In genomic region chr14:104689620-104690265, GRCh38 we compare ENCODE assay signal across 8 cellular contexts. TPM values are rescaled to one million over a fixed set of nuclear protein-coding genes. Genes with fewer than 3 reads are reported as not detected.
DNase-seq lines count a peak whose midpoint lies in the region; ATAC-seq, FAIRE-seq and TF ChIP-seq lines count a peak whose summit lies in the region.

No MANE protein-coding gene starts in this region.

- no peak overlapping the region for H2AFZ ChIP-seq in keratinocyte (ENCODE audit: control insufficient read depth, low read length)

- H3K9ac ChIP-seq in keratinocyte (ENCODE audit: control insufficient read depth, extremely low read depth, insufficient read depth, low read length), result peak overlapping the region; percentile 89

- peaks cover 30 to 64% of the 10 kb centered on the region in 2 donors for H3K4me1 ChIP-seq in adrenal gland (replicated peaks in 1 of 2)
- peaks cover 60% of the 10 kb centered on the region for H3K4me1 ChIP-seq in keratinocyte (ENCODE audit: control insufficient read depth, extremely low read depth, insufficient read depth, low read length)

- POLR2A ChIA-PET in BJ (lab: Charles Lee), result no interaction called here

- H3K9me3 ChIP-seq in adrenal gland (replicated peaks in 1 of 3), result no peaks in the 10 kb centered on the region
- no peaks in the 10 kb centered on the region for H3K9me3 ChIP-seq in keratinocyte (ENCODE audit: control insufficient read depth, low read depth, low read length)

- DNase-seq in BJ (ENCODE audit: low read depth), result no peak
- DNase-seq in adrenal gland, result peak in 1 of 7 donors; percentile 37
- no peak for DNase-seq in keratinocyte (ENCODE audit: low read depth, low spot score)
- no peak for DNase-seq in substantia nigra (lab: John Stamatoyannopoulos, UW)
- DNase-seq in NCI-H2081 treated with DMSO at 0.1 percent for 48 hours (lab: John Stamatoyannopoulos, UW), result no peak
- DNase-seq in GM19240 (ENCODE audit: insufficient read length, low spot score), result no peak
- no peak for DNase-seq in GM13976 (ENCODE audit: low spot score)

- intact Hi-C loops in adrenal gland (cut with DNase I), result no loop called here

- peak overlapping the region in 4 of 5 donors; percentile 37 to 94 (median 88) for H3K27ac ChIP-seq in adrenal gland
- peak overlapping the region; percentile 67 for H3K27ac ChIP-seq in keratinocyte (ENCODE audit: control insufficient read depth, insufficient read depth, low read length)
- peak overlapping the region; percentile 99 for H3K27ac ChIP-seq in substantia nigra (ENCODE audit: low read depth, low read length, poor library complexity, severe bottlenecking)

- peaks cover 3% of the 10 kb centered on the region for H3K36me3 ChIP-seq in BJ (ENCODE audit: control insufficient read depth, insufficient read depth, low read length)
- no peaks in the 10 kb centered on the region for H3K36me3 ChIP-seq in adrenal gland (replicated peaks in 1 of 2)
- peaks cover 10 to 12% of the 10 kb centered on the region in 2 experiments for H3K36me3 ChIP-seq in keratinocyte (ENCODE audit: control insufficient read depth in 2 of 2, extremely low read depth in 1 of 2, insufficient read depth in 2 of 2, low read length in 2 of 2)

- peak overlapping the region; percentile 92 for H3K4me2 ChIP-seq in keratinocyte (ENCODE audit: control insufficient read depth, extremely low read depth, insufficient read depth, low read depth, low read length)

- FAIRE-seq in keratinocyte (lab: Jason Lieb, UNC), result no peak

- peak overlapping the region; percentile 91 for H3K4me3 ChIP-seq in BJ (ENCODE audit: low read depth, low read length)
- H3K4me3 ChIP-seq in adrenal gland, result peak overlapping the region; percentile 44 to 99 (median 67)
- peak overlapping the region; percentile 76 to 80 (median 78) for H3K4me3 ChIP-seq in keratinocyte (ENCODE audit: control insufficient read depth in 2 of 3, extremely low read depth in 1 of 3, insufficient read depth in 2 of 3, low read depth in 1 of 3, low read length in 3 of 3)

- peak; percentile 18 for ATAC-seq in HG02885 (IDR thresholded peaks at IDR 0.05; ENCODE audit: poor library complexity, unreplicated experiment)

- peak in 1 of 2 donors; percentile 34 for TF ChIP-seq POLR2A in adrenal gland (IDR thresholded peaks at IDR 0.05)

- H4K20me1 ChIP-seq in keratinocyte (ENCODE audit: control insufficient read depth, extremely low read depth, insufficient read depth, low read length), result peaks cover 36% of the 10 kb centered on the region

- in situ Hi-C loops in GM13976 (cut with MboI; ENCODE audit: low sequenced_read_pairs, unreplicated experiment), result no loop called here

- peaks cover 3% of the 10 kb centered on the region for H3K9me1 ChIP-seq in keratinocyte (ENCODE audit: control insufficient read depth, extremely low read depth, insufficient read depth, low read length)

- CTCF ChIA-PET in BJ (lab: Yijun Ruan, JAX), result interaction anchor here (1.0 kb wide), 1 partner anchor 9 kb away, joined by 3 read pairs; no protein-coding TSS in a partner anchor

- 0 to 1% (median 1%) methylated on average over 14 to 69 of the region's 69 CpGs for WGBS in adrenal gland, 4 donors

- TF ChIP-seq CTCF in BJ (IDR thresholded peaks at IDR 0.05; ENCODE audit: insufficient read depth, low read depth, low read length), result no peak
- TF ChIP-seq CTCF in adrenal gland (IDR thresholded peaks at IDR 0.05), result no peak
- TF ChIP-seq CTCF in keratinocyte (optimal IDR thresholded peaks at IDR 0.05 in 1 of 3, IDR thresholded peaks at IDR 0.05 in 1 of 3, conservative IDR thresholded peaks at IDR 0.05 in 1 of 3; ENCODE audit: extremely low read depth in 1 of 3, insufficient read depth in 2 of 3, low read length in 3 of 3), result no peak
- TF ChIP-seq CTCF in GM13976 (IDR thresholded peaks at IDR 0.05; ENCODE audit: borderline replicate concordance, control extremely low read depth, extremely low read depth, insufficient read depth, missing control alignments), result no peak

- dilution Hi-C loops in keratinocyte (cut with MboI; ENCODE audit: extremely low pct_ligation_motif_present, low sequenced_read_pairs), result no loop called here

- peaks cover 52% of the 10 kb centered on the region for H3K79me2 ChIP-seq in keratinocyte (ENCODE audit: control insufficient read depth, insufficient read depth, low read length)

- no peaks in the 10 kb centered on the region for H3K27me3 ChIP-seq in BJ (ENCODE audit: control insufficient read depth, insufficient read depth, low read length)
- H3K27me3 ChIP-seq in adrenal gland, result no peaks in the 10 kb centered on the region
- H3K27me3 ChIP-seq in keratinocyte (ENCODE audit: control insufficient read depth, extremely low read depth, insufficient read depth, low read length), result no peaks in the 10 kb centered on the region

RNA-seq across cellular contexts. Expression of gene INF2, which starts 0.3 kb away (rescaled TPM):
- 20.0 and 39.9 TPM in 2 replicates for polyA plus RNA-seq in BJ (2011; rRNA removed)
- 19.5 and 24.1 TPM in 2 replicates for polyA minus RNA-seq in BJ (2011; rRNA and poly(A)+ RNA removed)
- 10 to 100 TPM; 36.8 to 72.9 (median 62.0) TPM for total RNA-seq in adrenal gland
- 100 to 1,000 TPM in 2 of 3 donors, 10 to 100 TPM in 1; 16.3 to 217 (median 117) TPM for polyA plus RNA-seq in adrenal gland
- polyA plus RNA-seq in keratinocyte, result 22.6 to 42.4 TPM (median 31.6 TPM) in 3 replicates
- 13.0 TPM for polyA plus RNA-seq in keratinocyte (2011; ENCODE audit: low read depth)
- polyA plus RNA-seq in keratinocyte (2011; cell fraction: cytosol; rRNA removed), result 21.2 and 50.7 TPM in 2 replicates
- 66.3 and 100 TPM in 2 replicates for polyA plus RNA-seq in keratinocyte (2011; cell fraction: nucleus; rRNA removed)
- polyA plus RNA-seq in keratinocyte (2012; ENCODE audit: low replicate concordance), result 31.0 and 82.3 TPM in 2 replicates
- 27.3 to 92.4 TPM (median 35.0 TPM) in 3 replicates for polyA minus RNA-seq in keratinocyte
- 74.2 TPM for polyA minus RNA-seq in keratinocyte (2011; cell fraction: cytosol; rRNA and poly(A)+ RNA removed)
- polyA minus RNA-seq in keratinocyte (2011; cell fraction: nucleus; rRNA and poly(A)+ RNA removed), result 56.2 and 58.6 TPM in 2 replicates

RNA-seq across cellular contexts. Expression of gene ADSS1, which starts 34.3 kb away (rescaled TPM):
- 2.9 and 4.5 TPM in 2 replicates for polyA plus RNA-seq in BJ (2011; rRNA removed)
- 1.0 and 4.5 TPM in 2 replicates for polyA minus RNA-seq in BJ (2011; rRNA and poly(A)+ RNA removed)
- 10 to 100 TPM in 6 of 8 donors, 1 to 10 TPM in 2; 6.9 to 39.1 (median 18.2) TPM for total RNA-seq in adrenal gland
- 10 to 100 TPM in 2 of 3 donors, 1 to 10 TPM in 1; 5.6 to 20.1 (median 16.7) TPM for polyA plus RNA-seq in adrenal gland
- polyA plus RNA-seq in keratinocyte, result 1.7 to 4.9 TPM (median 1.8 TPM) in 3 replicates
- 12.4 TPM for polyA plus RNA-seq in keratinocyte (2011; ENCODE audit: low read depth)
- 1.1 and 1.8 TPM in 2 replicates for polyA plus RNA-seq in keratinocyte (2011; cell fraction: cytosol; rRNA removed)
- 7.2 and 9.8 TPM in 2 replicates for polyA plus RNA-seq in keratinocyte (2011; cell fraction: nucleus; rRNA removed)
- 1.4 and 22.0 TPM in 2 replicates for polyA plus RNA-seq in keratinocyte (2012; ENCODE audit: low replicate concordance)
- polyA minus RNA-seq in keratinocyte, result 0.32 to 1.5 TPM (median 1.3 TPM) in 3 replicates
- polyA minus RNA-seq in keratinocyte (2011; cell fraction: cytosol; rRNA and poly(A)+ RNA removed), result 2.1 TPM
- 2.0 and 4.4 TPM in 2 replicates for polyA minus RNA-seq in keratinocyte (2011; cell fraction: nucleus; rRNA and poly(A)+ RNA removed)
